19 cellular contexts compared by ENCODE assay signal in the genomic region with DNA sequence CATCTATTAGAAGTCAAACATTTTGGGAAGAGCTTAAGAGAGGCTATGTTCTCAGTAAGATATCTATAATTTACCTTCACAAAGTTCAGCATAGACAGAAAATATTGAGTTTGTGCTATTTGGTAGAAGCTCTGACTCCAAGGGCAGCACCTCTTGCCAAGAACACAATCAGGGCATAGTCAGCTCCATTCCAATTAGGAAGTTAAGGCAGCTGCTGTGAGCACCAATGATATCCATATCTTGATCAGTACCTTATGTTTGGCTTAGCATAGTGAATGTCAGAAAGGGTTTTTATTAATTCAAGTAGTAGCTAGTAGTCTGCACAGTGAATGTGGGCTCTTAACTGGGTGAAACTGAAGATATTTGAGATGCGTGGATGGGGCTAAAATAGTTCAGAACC.
A peak's percentile ranks its signal among the peaks of the same experiment; 100 is the strongest.
DNase-seq lines count a peak whose midpoint lies in the region; ATAC-seq and TF ChIP-seq lines count a peak whose summit lies in the region.
"Had no signal": no experiment of that assay in that cellular context is flagged by ENCODE, and none has a peak within 500 bp of the region (broad histone marks: within the 10 kb centered on the region; RNA-seq: fewer than 3 reads in every experiment).

No MANE protein-coding gene starts in this region.

- no peak for TF ChIP-seq CTCF in coronary artery (IDR thresholded peaks at IDR 0.05)

- H3K27ac ChIP-seq in coronary artery: no peak overlapping the region
- H3K27ac ChIP-seq: 22Rv1; BLaER1 treated with 17β-estradiol and CSF1 and Interleukin-3, amounts not matched to agents 10 nM and 100 nM had no signal

- DNase-seq in DMS 273 (lab: John Stamatoyannopoulos, UW; ENCODE audit: unreplicated experiment): peak; percentile 7
- no peak for DNase-seq in DMS 273 treated with DMSO at 0.1 percent for 48 hours (lab: John Stamatoyannopoulos, UW)
- peak; percentile 0 for DNase-seq in coronary artery (ENCODE audit: low spot score)
- DNase-seq in fibroblast of peridontal ligament (ENCODE audit: extremely low read depth): peak; percentile 60
- DNase-seq: AML-193; BE2C; CD4-positive, alpha-beta T cell; CD8-positive, alpha-beta memory T cell; DMS153; DND-41; GOT3; H7; HCEC 1CT had no signal

- no peak overlapping the region for H3K4me3 ChIP-seq in coronary artery
- H3K4me3 ChIP-seq: BLaER1 treated with 17β-estradiol and CSF1 and Interleukin-3, amounts not matched to agents 10 nM and 100 nM; GM12878 had no signal

- ATAC-seq in GM18858 (IDR thresholded peaks at IDR 0.05; ENCODE audit: unreplicated experiment) (no peak), HG03039 (IDR thresholded peaks at IDR 0.05; ENCODE audit: unreplicated experiment) (no peak), HG03469 (IDR thresholded peaks at IDR 0.05; ENCODE audit: unreplicated experiment) (no peak)
- ATAC-seq: GM12878 had no signal
